Comparison of ENCODE assay signal across 11 cellular contexts in genomic region chr19:43266731-43267130, GRCh38. TPM values are rescaled to one million over a fixed set of nuclear protein-coding genes. Genes with fewer than 3 reads are reported as not detected.
DNase-seq lines count a peak whose midpoint lies in the region; FAIRE-seq and TF ChIP-seq lines count a peak whose summit lies in the region.
"Not testable (repeated sequence)": the region's sequence is repeated elsewhere in the genome, so short reads cannot be mapped to it uniquely, and the experiment has no call there.
"Had no signal": no experiment of that assay in that cellular context is flagged by ENCODE, and none has a peak within 500 bp of the region (broad histone marks: within the 10 kb centered on the region; RNA-seq: fewer than 3 reads in every experiment).

No MANE protein-coding gene starts in this region.

- peak overlapping the region; percentile 81 for H3K9ac ChIP-seq in keratinocyte (ENCODE audit: control insufficient read depth, extremely low read depth, insufficient read depth, low read length)

- H2AFZ ChIP-seq in keratinocyte (ENCODE audit: control insufficient read depth, low read length), result not testable (repeated sequence)

- H3K9me1 ChIP-seq in keratinocyte (ENCODE audit: control insufficient read depth, extremely low read depth, insufficient read depth, low read length), result not testable (repeated sequence)

- DNase-seq in ACHN (peak; percentile 5), ELR (ENCODE audit: low read depth) (peak; percentile 19), M059J (ENCODE audit: low read depth) (peak; percentile 53), epithelial cell of proximal tubule (ENCODE audit: low read depth) (peak; percentile 40)
- DNase-seq in SJSA1 (ENCODE audit: low read depth in 1 of 2, low spot score in 2 of 2); breast epithelium (ENCODE audit: low spot score in 2 of 2); keratinocyte (ENCODE audit: low read depth, low spot score): not testable (repeated sequence)

- in situ Hi-C loops in ACHN (cut with HindIII; ENCODE audit: low pct_ligation_motif_present, low pct_unique_long_range_greater_than_20kb, low sequenced_read_pairs), result not testable (repeated sequence)

- not testable (repeated sequence) for TF ChIP-seq POLR2A in breast epithelium (IDR thresholded peaks at IDR 0.05)

- H3K4me1 ChIP-seq in SJSA1 (replicated peaks), result peaks cover 30% of the 10 kb centered on the region
- not testable (repeated sequence) for H3K4me1 ChIP-seq in breast epithelium
- peaks cover 22% of the 10 kb centered on the region for H3K4me1 ChIP-seq in keratinocyte (ENCODE audit: control insufficient read depth, extremely low read depth, insufficient read depth, low read length)

- intact Hi-C loops in breast epithelium (cut with DNase I; ENCODE audit: low total_unique reads), result not testable (repeated sequence)

- not testable (repeated sequence) for H3K79me2 ChIP-seq in keratinocyte (ENCODE audit: control insufficient read depth, insufficient read depth, low read length)

- FAIRE-seq in keratinocyte (lab: Jason Lieb, UNC), result peak; percentile 41

- not testable (repeated sequence) for H3K36me3 ChIP-seq in SJSA1; breast epithelium; keratinocyte (ENCODE audit: control insufficient read depth in 2 of 2, extremely low read depth in 1 of 2, insufficient read depth in 2 of 2, low read length in 2 of 2)

- peak overlapping the region; percentile 39; the same call in 1 of the 2 replicates for H3K27ac ChIP-seq in SJSA1
- H3K27ac ChIP-seq in breast epithelium, result peak overlapping the region; percentile 62 to 81
- peak overlapping the region; percentile 99 for H3K27ac ChIP-seq in keratinocyte (ENCODE audit: control insufficient read depth, insufficient read depth, low read length)

- H4K20me1 ChIP-seq in keratinocyte (ENCODE audit: control insufficient read depth, extremely low read depth, insufficient read depth, low read length), result not testable (repeated sequence)

- TF ChIP-seq CTCF in breast epithelium (IDR thresholded peaks at IDR 0.05); epithelial cell of proximal tubule (conservative IDR thresholded peaks at IDR 0.05; ENCODE audit: low read depth, low read length); keratinocyte (optimal IDR thresholded peaks at IDR 0.05 in 1 of 3, IDR thresholded peaks at IDR 0.05 in 1 of 3, conservative IDR thresholded peaks at IDR 0.05 in 1 of 3; ENCODE audit: extremely low read depth in 1 of 3, insufficient read depth in 2 of 3, low read length in 3 of 3): not testable (repeated sequence)

- H3K27me3 ChIP-seq in SJSA1 (replicated peaks); breast epithelium; keratinocyte (ENCODE audit: control insufficient read depth, extremely low read depth, insufficient read depth, low read length): not testable (repeated sequence)

- dilution Hi-C loops in keratinocyte (cut with MboI; ENCODE audit: extremely low pct_ligation_motif_present, low sequenced_read_pairs), result not testable (repeated sequence)

- not testable (repeated sequence) for H3K9me3 ChIP-seq in SJSA1 (replicated peaks); breast epithelium; keratinocyte (ENCODE audit: control insufficient read depth, low read depth, low read length)

- H3K4me2 ChIP-seq in keratinocyte (ENCODE audit: control insufficient read depth, extremely low read depth, insufficient read depth, low read depth, low read length), result peak overlapping the region; percentile 60

- not testable (repeated sequence) for H3K4me3 ChIP-seq in SJSA1; breast epithelium; epithelial cell of proximal tubule (ENCODE audit: low read depth, low read length)
- H3K4me3 ChIP-seq in keratinocyte (ENCODE audit: control insufficient read depth in 2 of 3, extremely low read depth in 1 of 3, insufficient read depth in 2 of 3, low read depth in 1 of 3, low read length in 3 of 3), result peak overlapping the region in 1 of 3 experiments; percentile 18

RNA-seq across cellular contexts. Expression of gene PSG9, which starts 2.6 kb away (rescaled TPM):
- 4.3 and 5.8 TPM in 2 replicates for total RNA-seq in M059J (2014; rRNA removed; shearing (Covaris generic))
- total RNA-seq in SJSA1 (2014; rRNA removed; shearing (Covaris generic)), result 0.13 TPM in 1 of 2 replicates, not detected in the other
- total RNA-seq in breast epithelium (not detected), epithelial cell of proximal tubule (0.43 and 1.3 TPM in 2 replicates)
- 0.10 to 0.22 TPM (median 0.14 TPM) in 3 replicates for polyA plus RNA-seq in keratinocyte
- 0.41 TPM for polyA plus RNA-seq in keratinocyte (2011; ENCODE audit: low read depth)
- 0.12 and 0.21 TPM in 2 replicates for polyA plus RNA-seq in keratinocyte (2011; cell fraction: cytosol; rRNA removed)
- polyA plus RNA-seq in keratinocyte (2011; cell fraction: nucleus; rRNA removed), result 0.19 and 0.27 TPM in 2 replicates
- 0.14 and 2.2 TPM in 2 replicates for polyA plus RNA-seq in keratinocyte (2012; ENCODE audit: low replicate concordance)
- 0.36 TPM in 1 of 3 replicates, not detected in the others for polyA minus RNA-seq in keratinocyte
- polyA minus RNA-seq in keratinocyte (2011; cell fraction: cytosol; rRNA and poly(A)+ RNA removed), result not detected
- 0.21 and 0.31 TPM in 2 replicates for polyA minus RNA-seq in keratinocyte (2011; cell fraction: nucleus; rRNA and poly(A)+ RNA removed)
- total RNA-seq: A673; CD4-positive, alpha-beta memory T cell; H1; OCI-LY7 had no signal
- polyA plus RNA-seq: CD4-positive, alpha-beta memory T cell; H1 had no signal

Comparison
In these comparisons a context has a peak if more than half of its experiments do, and no peak if none do; other contexts are left out.
1. H3K27ac ChIP-seq: peak in every context shown above with its lines; median percentile 99 in keratinocyte; 72 in breast epithelium; 39 in SJSA1.